8 cellular contexts compared by ENCODE assay signal in the genomic region with DNA sequence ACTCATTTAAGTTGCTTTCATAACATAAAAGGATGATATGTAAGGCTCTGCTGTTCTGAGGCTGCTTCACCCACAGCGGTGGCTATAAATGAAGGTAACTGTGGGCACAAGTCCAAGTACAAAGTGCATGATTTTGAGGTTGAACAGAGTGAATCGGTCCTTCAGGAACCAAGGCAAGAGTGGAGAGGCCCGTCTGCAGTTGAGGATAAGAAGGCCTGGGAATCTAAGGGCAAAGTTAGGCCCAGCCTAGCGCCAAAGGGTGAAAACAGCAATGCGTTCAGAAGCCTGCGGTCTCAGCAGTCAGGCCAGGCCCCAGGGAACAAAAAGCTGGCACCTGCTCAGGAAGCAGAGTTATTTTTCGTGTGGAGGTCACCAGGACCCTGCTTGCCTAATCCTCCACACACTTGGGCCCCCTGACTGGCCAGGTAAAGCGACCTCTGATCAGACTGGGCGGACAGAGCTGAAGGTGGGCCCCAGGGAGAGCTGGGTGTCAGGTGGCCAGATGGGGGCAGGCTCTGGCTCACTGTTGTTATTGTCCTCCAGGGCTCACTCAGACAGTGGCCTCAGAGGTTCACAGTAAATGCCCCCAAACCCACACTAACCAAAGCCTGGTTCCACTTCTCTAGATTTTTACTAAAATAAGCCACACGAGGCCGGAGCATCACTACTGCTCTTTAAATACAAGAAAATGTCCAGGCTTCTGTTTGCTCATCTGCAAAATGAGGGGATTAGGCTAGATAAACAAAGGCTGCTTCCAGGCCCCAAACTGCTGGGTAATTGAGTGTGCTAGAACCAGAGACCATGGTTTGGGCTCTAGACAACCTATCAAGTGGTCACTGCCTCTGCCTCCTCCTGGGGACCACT. TPM values are rescaled to one million over a fixed set of nuclear protein-coding genes. Genes with fewer than 3 reads are reported as not detected.
DNase-seq lines count a peak whose midpoint lies in the region; ATAC-seq and TF ChIP-seq lines count a peak whose summit lies in the region.

No MANE protein-coding gene starts in this region.

- no peaks in the 10 kb centered on the region for H3K27me3 ChIP-seq in ascending aorta
- no peaks in the 10 kb centered on the region for H3K27me3 ChIP-seq in left lung
- H3K27me3 ChIP-seq in aorta (ENCODE audit: control insufficient read depth in 1 of 2, insufficient read depth in 2 of 2, low read length in 1 of 2), result no peaks in the 10 kb centered on the region

- ATAC-seq in HG02885 (IDR thresholded peaks at IDR 0.05; ENCODE audit: poor library complexity, unreplicated experiment) (peak; percentile 66), left lung (peak; percentile 57), aorta (ENCODE audit: low FRiP score) (peak; percentile 63)

- H3K4me1 ChIP-seq in ascending aorta (peaks cover 11 to 39% of the 10 kb centered on the region in 2 donors), left lung (peaks cover 18 to 43% of the 10 kb centered on the region in 2 donors), aorta (ENCODE audit: control insufficient read depth in 1 of 2, insufficient read depth in 2 of 2, low read length in 2 of 2) (peaks cover 6 to 8% of the 10 kb centered on the region in 2 donors)

- peak; percentile 43 for DNase-seq in DMS79 (lab: John Stamatoyannopoulos, UW)
- no peak for DNase-seq in ascending aorta (ENCODE audit: low spot score in 2 of 2)
- DNase-seq in left lung, result no peak
- peak in 1 of 2 donors; percentile 56 for DNase-seq in aorta
- DNase-seq in AG08395 (ENCODE audit: low spot score), result no peak
- DNase-seq in NAMALWA (ENCODE audit: low spot score), result no peak
- DNase-seq in NCI-H510A (lab: John Stamatoyannopoulos, UW), result no peak

- peak overlapping the region in 1 of 2 donors; percentile 13 for H3K4me3 ChIP-seq in ascending aorta
- H3K4me3 ChIP-seq in left lung, result no peak overlapping the region
- H3K4me3 ChIP-seq in aorta (ENCODE audit: low read length in 2 of 2), result no peak overlapping the region

- no peak for TF ChIP-seq CTCF in ascending aorta (IDR thresholded peaks at IDR 0.05)
- TF ChIP-seq CTCF in left lung (IDR thresholded peaks at IDR 0.05), result no peak

- no peaks in the 10 kb centered on the region for H3K9me3 ChIP-seq in ascending aorta
- H3K9me3 ChIP-seq in left lung, result no peaks in the 10 kb centered on the region
- H3K9me3 ChIP-seq in aorta (ENCODE audit: control insufficient read depth, low read length), result no peaks in the 10 kb centered on the region

- intact Hi-C loops in ascending aorta (cut with DNase I), result no loop called here
- intact Hi-C loops in left lung (cut with DNase I), result no loop called here
- intact Hi-C loops in aorta (cut with DNase I), result loop anchor here in 1 of 2 donors (10.0 kb wide), 1 partner anchor 62 kb away; no protein-coding TSS in a partner anchor

- peak overlapping the region; percentile 76 to 85 for H3K27ac ChIP-seq in ascending aorta
- peak overlapping the region; percentile 23 to 44 for H3K27ac ChIP-seq in left lung
- peak overlapping the region; percentile 50 to 97 for H3K27ac ChIP-seq in aorta (ENCODE audit: low read depth in 1 of 2, low read length in 2 of 2)

- WGBS in aorta, 2 donors, result 30 to 32% methylated on average over 11 of the region's 11 CpGs

- H3K36me3 ChIP-seq in ascending aorta (peaks cover 19 to 23% of the 10 kb centered on the region in 2 donors), left lung (peaks cover 0 to 26% of the 10 kb centered on the region in 2 donors), aorta (ENCODE audit: control insufficient read depth in 1 of 2, insufficient read depth in 2 of 2, low read length in 1 of 2) (peaks cover 2 to 7% of the 10 kb centered on the region in 2 donors)

RNA-seq across cellular contexts. Expression of gene TEX2, which starts 46.4 kb away (rescaled TPM):
- total RNA-seq in ascending aorta (94.6 TPM), left lung (10 to 100 TPM; 33.3 to 38.2 TPM), aorta (10 to 100 TPM; 26.6 to 29.4 TPM)
- polyA plus RNA-seq in aorta, result 10 to 100 TPM; 10.9 to 21.8 TPM
